Comparison of ENCODE assay signal across 13 cellular contexts in genomic region chr4:83386931-83387897, GRCh38. TPM values are rescaled to one million over a fixed set of nuclear protein-coding genes. Genes with fewer than 3 reads are reported as not detected.
DNase-seq lines count a peak whose midpoint lies in the region; FAIRE-seq and TF ChIP-seq lines count a peak whose summit lies in the region.
"Had no signal": no experiment of that assay in that cellular context is flagged by ENCODE, and none has a peak within 500 bp of the region (broad histone marks: within the 10 kb centered on the region; RNA-seq: fewer than 3 reads in every experiment).

No MANE protein-coding gene starts in this region.

- H3K27ac ChIP-seq in breast epithelium: no peak overlapping the region
- H3K27ac ChIP-seq in keratinocyte (ENCODE audit: control insufficient read depth, insufficient read depth, low read length): peak overlapping the region; percentile 49

- H3K9ac ChIP-seq in adipocyte (ENCODE audit: low read length): no peak overlapping the region
- no peak overlapping the region for H3K9ac ChIP-seq in keratinocyte (ENCODE audit: control insufficient read depth, extremely low read depth, insufficient read depth, low read length)

- no peaks in the 10 kb centered on the region for H3K9me3 Mint-ChIP-seq in MCF 10A (ENCODE audit: unreplicated experiment)

- H3K4me1 ChIP-seq in breast epithelium (no peaks in the 10 kb centered on the region), adipocyte (ENCODE audit: control insufficient read depth, insufficient read depth, low read length) (peaks cover 12% of the 10 kb centered on the region), keratinocyte (ENCODE audit: control insufficient read depth, extremely low read depth, insufficient read depth, low read length) (peaks cover 27% of the 10 kb centered on the region)

- intact Hi-C loops in MCF 10A (cut with micrococcal nuclease) (no loop called here), breast epithelium (cut with DNase I; ENCODE audit: low total_unique reads) (no loop called here)

- peak overlapping the region; percentile 30 for H3K4me2 ChIP-seq in keratinocyte (ENCODE audit: control insufficient read depth, extremely low read depth, insufficient read depth, low read depth, low read length)

- H3K9me3 ChIP-seq in breast epithelium: no peaks in the 10 kb centered on the region
- H3K9me3 ChIP-seq in adipocyte (ENCODE audit: control insufficient read depth, low read length): peaks cover 4% of the 10 kb centered on the region
- no peaks in the 10 kb centered on the region for H3K9me3 ChIP-seq in keratinocyte (ENCODE audit: control insufficient read depth, low read depth, low read length)

- no peak overlapping the region for H3K4me3 ChIP-seq in breast epithelium
- no peak overlapping the region for H3K4me3 ChIP-seq in adipocyte (ENCODE audit: low read length)
- no peak overlapping the region for H3K4me3 ChIP-seq in keratinocyte (ENCODE audit: control insufficient read depth in 2 of 3, extremely low read depth in 1 of 3, insufficient read depth in 2 of 3, low read depth in 1 of 3, low read length in 3 of 3)

- TF ChIP-seq CTCF in MCF 10A (IDR thresholded peaks at IDR 0.05; ENCODE audit: unreplicated experiment) (no peak), breast epithelium (IDR thresholded peaks at IDR 0.05) (no peak), keratinocyte (optimal IDR thresholded peaks at IDR 0.05 in 1 of 3, IDR thresholded peaks at IDR 0.05 in 1 of 3, conservative IDR thresholded peaks at IDR 0.05 in 1 of 3; ENCODE audit: extremely low read depth in 1 of 3, insufficient read depth in 2 of 3, low read length in 3 of 3) (peak in 1 of 3 experiments; percentile 23)

- H3K27ac Mint-ChIP-seq in MCF 10A (ENCODE audit: low read depth, unreplicated experiment): peak overlapping the region; percentile 14

- no peaks in the 10 kb centered on the region for H3K9me1 ChIP-seq in keratinocyte (ENCODE audit: control insufficient read depth, extremely low read depth, insufficient read depth, low read length)

- no peaks in the 10 kb centered on the region for H3K36me3 Mint-ChIP-seq in MCF 10A (ENCODE audit: insufficient read depth, unreplicated experiment)

- FAIRE-seq in keratinocyte (lab: Jason Lieb, UNC): peak; percentile 70
- no peak for FAIRE-seq in urothelium cell line (lab: Jason Lieb, UNC)

- DNase-seq in MCF 10A (ENCODE audit: unreplicated experiment) (no peak), breast epithelium (ENCODE audit: low spot score in 2 of 2) (no peak), adipocyte (ENCODE audit: low read depth) (peak; percentile 7), keratinocyte (ENCODE audit: low read depth, low spot score) (peak; percentile 17), urothelium cell line (ENCODE audit: low spot score) (peak; percentile 14), MV-4-11 (lab: John Stamatoyannopoulos, UW) (no peak), HCEC 1CT (no peak), AG08396 (ENCODE audit: low spot score) (no peak)
- DNase-seq: activated CD4-positive, alpha-beta T cell treated with anti-CD3 and anti-CD28 coated beads for 1 hour; caudate nucleus; NCI-H187 treated with DMSO at 0.1 percent for 48 hours; NK-92 treated with Interleukin-12 subunit alpha and Interleukin-12 subunit beta, amount 100 ng/mL, for 24 hours; SW 1271 had no signal

- no peak for TF ChIP-seq POLR2A in breast epithelium (IDR thresholded peaks at IDR 0.05)

- H3K36me3 ChIP-seq in breast epithelium (no peaks in the 10 kb centered on the region), adipocyte (ENCODE audit: control insufficient read depth, insufficient read depth, low read length, severe bottlenecking) (no peaks in the 10 kb centered on the region), keratinocyte (ENCODE audit: control insufficient read depth in 2 of 2, extremely low read depth in 1 of 2, insufficient read depth in 2 of 2, low read length in 2 of 2) (no peaks in the 10 kb centered on the region)

- dilution Hi-C loops in keratinocyte (cut with MboI; ENCODE audit: extremely low pct_ligation_motif_present, low sequenced_read_pairs): no loop called here

- no peaks in the 10 kb centered on the region for H3K27me3 ChIP-seq in breast epithelium
- H3K27me3 ChIP-seq in adipocyte (replicated peaks; ENCODE audit: control insufficient read depth, insufficient read depth, low read length): no peaks in the 10 kb centered on the region
- no peaks in the 10 kb centered on the region for H3K27me3 ChIP-seq in keratinocyte (ENCODE audit: control insufficient read depth, extremely low read depth, insufficient read depth, low read length)

- BruUV-seq in MCF 10A (replicated peaks; lab: Mats Ljungman, UMichigan): no TSS peak

- POLR2A ChIA-PET in MCF 10A (lab: Yijun Ruan, JAX): interaction anchor here (0.7 to 2.0 kb wide), 6 partner anchors 8 to 52 kb away, joined by 3 to 7 read pairs (median 4); no protein-coding TSS in a partner anchor

- no peaks in the 10 kb centered on the region for H3K4me1 Mint-ChIP-seq in MCF 10A (ENCODE audit: insufficient read depth, unreplicated experiment)

- no peaks in the 10 kb centered on the region for H3K27me3 Mint-ChIP-seq in MCF 10A (ENCODE audit: insufficient read depth, unreplicated experiment)

- no peak overlapping the region for H3K4me3 Mint-ChIP-seq in MCF 10A (ENCODE audit: unreplicated experiment)

- no peaks in the 10 kb centered on the region for H3K79me2 ChIP-seq in keratinocyte (ENCODE audit: control insufficient read depth, insufficient read depth, low read length)

- H4K20me1 ChIP-seq in keratinocyte (ENCODE audit: control insufficient read depth, extremely low read depth, insufficient read depth, low read length): no peaks in the 10 kb centered on the region

- CTCF ChIA-PET in MCF 10A (lab: Yijun Ruan, JAX): interaction anchor here (1.0 to 1.4 kb wide), 2 partner anchors 25 to 43 kb away, joined by 3 to 5 read pairs; no protein-coding TSS in a partner anchor

- no peak overlapping the region for H2AFZ ChIP-seq in keratinocyte (ENCODE audit: control insufficient read depth, low read length)

RNA-seq across cellular contexts. Expression of gene HPSE, which starts 52.6 kb away (rescaled TPM):
- total RNA-seq in MCF 10A (2022) (5.5 and 6.0 TPM in 2 replicates), breast epithelium (1 to 10 TPM; 1.3 to 3.8 (median 1.6) TPM)
- 1.9 to 5.7 TPM (median 3.4 TPM) in 3 replicates for polyA plus RNA-seq in keratinocyte
- 4.1 TPM for polyA plus RNA-seq in keratinocyte (2011; ENCODE audit: low read depth)
- polyA plus RNA-seq in keratinocyte (2011; cell fraction: cytosol; rRNA removed): 1.2 and 2.2 TPM in 2 replicates
- polyA plus RNA-seq in keratinocyte (2011; cell fraction: nucleus; rRNA removed): 2.7 and 3.7 TPM in 2 replicates
- polyA plus RNA-seq in keratinocyte (2012; ENCODE audit: low replicate concordance): 5.3 and 9.3 TPM in 2 replicates
- 1.4 to 6.8 TPM (median 2.2 TPM) in 3 replicates for polyA minus RNA-seq in keratinocyte
- 3.1 TPM for polyA minus RNA-seq in keratinocyte (2011; cell fraction: cytosol; rRNA and poly(A)+ RNA removed)
- polyA minus RNA-seq in keratinocyte (2011; cell fraction: nucleus; rRNA and poly(A)+ RNA removed): 1.9 and 3.1 TPM in 2 replicates

Comparison
In these comparisons a context has a peak if more than half of its experiments do, and no peak if none do; other contexts are left out.
1. DNase-seq: peak in adipocyte (single experiment), keratinocyte (single experiment) and urothelium cell line (single experiment); none in MCF 10A (single experiment), breast epithelium (0 of 2), MV-4-11 (single experiment), HCEC 1CT (single experiment) and AG08396 (single experiment).